ENCODE assay signal across 21 cellular contexts in genomic region chr14:67567654-67568053, GRCh38. TPM values are rescaled to one million over a fixed set of nuclear protein-coding genes. Genes with fewer than 3 reads are reported as not detected.
A peak's percentile ranks its signal among the peaks of the same experiment; 100 is the strongest.
DNase-seq lines count a peak whose midpoint lies in the region; ATAC-seq, FAIRE-seq and TF ChIP-seq lines count a peak whose summit lies in the region.
"Had no signal": no experiment of that assay in that cellular context is flagged by ENCODE, and none has a peak within 500 bp of the region (broad histone marks: within the 10 kb centered on the region; RNA-seq: fewer than 3 reads in every experiment).

No MANE protein-coding gene starts in this region.

- H3K36me3 Mint-ChIP-seq in activated naive CD8-positive, alpha-beta T cell treated with anti-CD3 and anti-CD28 coated beads, Interleukin-2, amount 10 ng/mL, durations not matched to agents 7 days and 5 days = no peaks in the 10 kb centered on the region
- H3K36me3 Mint-ChIP-seq in activated naive CD8-positive, alpha-beta T cell treated with anti-CD3 and anti-CD28 coated beads, Interleukin-2, amount 50 U/mL, for 24 hours (ENCODE audit: low read depth) = no peaks in the 10 kb centered on the region
- H3K36me3 Mint-ChIP-seq: CD4-positive, alpha-beta memory T cell had no signal

- POLR2A ChIA-PET in activated naive CD8-positive, alpha-beta T cell treated with anti-CD3 and anti-CD28 coated beads, Interleukin-2, amount 10 ng/mL, durations not matched to agents 7 days and 5 days (lab: Charles Lee) = no interaction called here

- no peaks in the 10 kb centered on the region for H3K9me3 ChIP-seq in prostate gland
- H3K9me3 ChIP-seq: ascending aorta, vagina had no signal

- H3K4me3 ChIP-seq in prostate gland = no peak overlapping the region
- H3K4me3 ChIP-seq: ascending aorta, K562, skin epidermis, vagina had no signal

- intact Hi-C loops in prostate gland (cut with DNase I) = no loop called here

- no peaks in the 10 kb centered on the region for H3K9me3 Mint-ChIP-seq in activated naive CD8-positive, alpha-beta T cell treated with anti-CD3 and anti-CD28 coated beads, Interleukin-2, amount 10 ng/mL, durations not matched to agents 7 days and 5 days
- H3K9me3 Mint-ChIP-seq in activated naive CD8-positive, alpha-beta T cell treated with anti-CD3 and anti-CD28 coated beads, Interleukin-2, amount 50 U/mL, for 24 hours = no peaks in the 10 kb centered on the region
- H3K9me3 Mint-ChIP-seq: CD4-positive, alpha-beta memory T cell had no signal

- peak overlapping the region; percentile 44 for H3K27ac Mint-ChIP-seq in activated naive CD8-positive, alpha-beta T cell treated with anti-CD3 and anti-CD28 coated beads, Interleukin-2, amount 10 ng/mL, durations not matched to agents 7 days and 5 days
- H3K27ac Mint-ChIP-seq in activated naive CD8-positive, alpha-beta T cell treated with anti-CD3 and anti-CD28 coated beads, Interleukin-2, amount 50 U/mL, for 24 hours = no peak overlapping the region

- H3K4me1 Mint-ChIP-seq in activated naive CD8-positive, alpha-beta T cell treated with anti-CD3 and anti-CD28 coated beads, Interleukin-2, amount 10 ng/mL, durations not matched to agents 7 days and 5 days = peaks cover 16% of the 10 kb centered on the region
- H3K4me1 Mint-ChIP-seq in activated naive CD8-positive, alpha-beta T cell treated with anti-CD3 and anti-CD28 coated beads, Interleukin-2, amount 50 U/mL, for 24 hours = peaks cover 2% of the 10 kb centered on the region

- peak; percentile 88 for FAIRE-seq in urothelium cell line (lab: Jason Lieb, UNC)
- FAIRE-seq: K562, kidney had no signal

- no peak overlapping the region for H3K4me3 Mint-ChIP-seq in activated naive CD8-positive, alpha-beta T cell treated with anti-CD3 and anti-CD28 coated beads, Interleukin-2, amount 10 ng/mL, durations not matched to agents 7 days and 5 days
- no peak overlapping the region for H3K4me3 Mint-ChIP-seq in activated naive CD8-positive, alpha-beta T cell treated with anti-CD3 and anti-CD28 coated beads, Interleukin-2, amount 50 U/mL, for 24 hours

- no peaks in the 10 kb centered on the region for H3K36me3 ChIP-seq in prostate gland
- H3K36me3 ChIP-seq: ascending aorta, vagina had no signal

- no peaks in the 10 kb centered on the region for H3K4me1 ChIP-seq in prostate gland (replicated peaks)
- H3K4me1 ChIP-seq: ascending aorta, vagina had no signal

- peak; percentile 10 for DNase-seq in activated naive CD8-positive, alpha-beta T cell treated with anti-CD3 and anti-CD28 coated beads, Interleukin-2, amount 10 ng/mL, durations not matched to agents 7 days and 5 days
- no peak for DNase-seq in activated naive CD8-positive, alpha-beta T cell treated with anti-CD3 and anti-CD28 coated beads, Interleukin-2, amount 50 U/mL, for 24 hours
- DNase-seq in prostate gland (ENCODE audit: low spot score) = no peak
- no peak for DNase-seq in urothelium cell line (ENCODE audit: low spot score)
- DNase-seq in glomerular visceral epithelial cell (ENCODE audit: extremely low spot score) = no peak
- DNase-seq in T-helper 9 cell = no peak
- DNase-seq in stimulated activated naive CD8-positive, alpha-beta T cell treated with anti-CD3 and anti-CD28 coated beads, Interleukin-15, Interleukin-2, amounts not matched to agents 100 U/mL and 50 U/mL, for 24 hours = no peak
- DNase-seq: ACHN; CD4-positive, alpha-beta memory T cell; dermis blood vessel endothelial cell; DND-41; kidney; NCI-H1092; NCI-H2081 treated with DMSO at 0.1 percent for 48 hours; NCI-H526 treated with DMSO at 0.1 percent for 48 hours; stimulated activated CD4-positive, alpha-beta T cell treated with anti-CD3 and anti-CD28 coated beads, Interleukin-4, amount 100 ng/mL, for 4 hours had no signal

- H3K27me3 Mint-ChIP-seq in activated naive CD8-positive, alpha-beta T cell treated with anti-CD3 and anti-CD28 coated beads, Interleukin-2, amount 10 ng/mL, durations not matched to agents 7 days and 5 days = no peaks in the 10 kb centered on the region
- H3K27me3 Mint-ChIP-seq in activated naive CD8-positive, alpha-beta T cell treated with anti-CD3 and anti-CD28 coated beads, Interleukin-2, amount 50 U/mL, for 24 hours = no peaks in the 10 kb centered on the region

- H3K27ac ChIP-seq in cingulate gyrus (ENCODE audit: low read depth, low read length) (peak overlapping the region; percentile 76), prostate gland (peak overlapping the region; percentile 19 to 33)
- H3K27ac ChIP-seq: ascending aorta, skin epidermis, vagina had no signal

- no peak for TF ChIP-seq CTCF in prostate gland (IDR thresholded peaks at IDR 0.05)

- no peak for ATAC-seq in activated naive CD8-positive, alpha-beta T cell treated with anti-CD3 and anti-CD28 coated beads, Interleukin-2, amount 10 ng/mL, durations not matched to agents 7 days and 5 days (ENCODE audit: low read depth)
- ATAC-seq in activated naive CD8-positive, alpha-beta T cell treated with anti-CD3 and anti-CD28 coated beads, Interleukin-2, amount 50 U/mL, for 24 hours = no peak
- ATAC-seq in stimulated activated naive CD8-positive, alpha-beta T cell treated with anti-CD3 and anti-CD28 coated beads, Interleukin-15, Interleukin-2, amounts not matched to agents 100 U/mL and 50 U/mL, for 24 hours = no peak
- ATAC-seq: K562 had no signal

- 67% methylated on average over 3 of the region's 3 CpGs for WGBS in prostate gland

- H3K27me3 ChIP-seq in prostate gland (replicated peaks; ENCODE audit: insufficient read depth) = no peaks in the 10 kb centered on the region
- H3K27me3 ChIP-seq: ascending aorta, vagina had no signal

- TF ChIP-seq POLR2A in prostate gland (IDR thresholded peaks at IDR 0.05) = no peak

RNA-seq across cellular contexts. Expression of gene PIGH, which starts 32.4 kb away (rescaled TPM):
- 10 to 100 TPM; 22.9 to 24.9 TPM for total RNA-seq in activated naive CD8-positive, alpha-beta T cell treated with anti-CD3 and anti-CD28 coated beads, Interleukin-2, amount 10 ng/mL, durations not matched to agents 7 days and 5 days
- total RNA-seq in prostate gland = 100 to 1,000 TPM in 1 of 2 donors, 10 to 100 TPM in 1; 41.5 to 128 TPM

RNA-seq across cellular contexts. Expression of gene PLEKHH1, which starts 34.6 kb away (rescaled TPM):
- 1 to 10 TPM in 1 of 2 experiments, under 1 TPM in 1; 0.68 to 1.0 TPM for total RNA-seq in activated naive CD8-positive, alpha-beta T cell treated with anti-CD3 and anti-CD28 coated beads, Interleukin-2, amount 10 ng/mL, durations not matched to agents 7 days and 5 days
- 10 to 100 TPM; 57.9 to 92.7 TPM for total RNA-seq in prostate gland

RNA-seq across cellular contexts. Expression of gene ARG2, which starts 52.1 kb away (rescaled TPM):
- 1 to 10 TPM; 1.3 to 2.6 TPM for total RNA-seq in activated naive CD8-positive, alpha-beta T cell treated with anti-CD3 and anti-CD28 coated beads, Interleukin-2, amount 10 ng/mL, durations not matched to agents 7 days and 5 days
- total RNA-seq in prostate gland = 100 to 1,000 TPM in 1 of 2 donors, 10 to 100 TPM in 1; 31.9 to 565 TPM

Comparison
In these comparisons a context has a peak if more than half of its experiments do, and no peak if none do; other contexts are left out.
1. RNA of gene PLEKHH1, which starts 34.6 kb away (total RNA-seq): 57.9 to 92.7 TPM in prostate gland; 0.68 to 1.0 TPM in activated naive CD8-positive, alpha-beta T cell treated with anti-CD3 and anti-CD28 coated beads, Interleukin-2, amount 10 ng/mL, durations not matched to agents 7 days and 5 days; every median in the first group is over 10 times any median in the second.
2. RNA of gene ARG2, which starts 52.1 kb away (total RNA-seq): 31.9 to 565 TPM in prostate gland; 1.3 to 2.6 TPM in activated naive CD8-positive, alpha-beta T cell treated with anti-CD3 and anti-CD28 coated beads, Interleukin-2, amount 10 ng/mL, durations not matched to agents 7 days and 5 days; every median in the first group is over 4 times any median in the second.